18 cellular contexts compared by ENCODE assay signal in the genomic region with DNA sequence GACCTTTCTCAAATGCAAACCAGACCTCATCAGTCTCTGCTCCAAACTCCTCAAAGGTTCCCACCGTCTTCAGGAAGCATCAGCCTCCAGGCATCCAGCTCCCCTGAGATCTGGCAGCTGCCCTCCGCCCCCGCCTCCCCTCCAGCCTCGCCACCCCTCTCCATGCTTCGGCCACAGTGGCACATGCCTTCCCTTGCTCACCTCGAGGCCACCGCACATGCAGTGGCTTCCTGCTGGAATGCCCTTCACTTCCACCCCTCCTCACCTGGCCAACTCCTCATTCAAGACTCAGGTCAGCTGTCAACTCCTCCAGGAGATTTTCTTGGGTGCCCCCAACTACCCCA. TPM values are rescaled to one million over a fixed set of nuclear protein-coding genes. Genes with fewer than 3 reads are reported as not detected.
DNase-seq lines count a peak whose midpoint lies in the region; ATAC-seq, FAIRE-seq and TF ChIP-seq lines count a peak whose summit lies in the region.
"Had no signal": no experiment of that assay in that cellular context is flagged by ENCODE, and none has a peak within 500 bp of the region (broad histone marks: within the 10 kb centered on the region; RNA-seq: fewer than 3 reads in every experiment).

No MANE protein-coding gene starts in this region.

- DNase-seq in left ventricle myocardium inferior (no peak), heart left ventricle (no peak), kidney (no peak), posterior vena cava (ENCODE audit: low spot score) (peak; percentile 54), uterus (no peak), omental fat pad (ENCODE audit: low spot score) (no peak), RKO (ENCODE audit: low spot score) (no peak)
- DNase-seq: 8988T, DMS 273 treated with DMSO at 0.1 percent for 48 hours, GOT3, Kasumi-1, NCI-H187 treated with DMSO at 0.1 percent for 48 hours, NCI-H2171, NCI-H774 had no signal

- H3K9me3 ChIP-seq in left ventricle myocardium inferior (replicated peaks): peaks cover 17% of the 10 kb centered on the region
- H3K9me3 ChIP-seq in heart left ventricle: peaks cover 0 to 21% (median 13%) of the 10 kb centered on the region in 12 donors
- H3K9me3 ChIP-seq in kidney (ENCODE audit: control insufficient read depth in 1 of 2, low read length in 2 of 2): peaks cover 0 to 12% of the 10 kb centered on the region in 2 donors
- H3K9me3 ChIP-seq in uterus: peaks cover 0 to 1% of the 10 kb centered on the region in 2 donors

- H3K4me3 ChIP-seq in left ventricle myocardium inferior (no peak overlapping the region), heart left ventricle (no peak overlapping the region), kidney (ENCODE audit: low read length in 2 of 2) (no peak overlapping the region), uterus (no peak overlapping the region)
- H3K4me3 ChIP-seq: BLaER1 treated with 17β-estradiol and CSF1 and Interleukin-3, amounts not matched to agents 10 nM and 100 nM had no signal

- H3K9ac ChIP-seq in kidney (ENCODE audit: low read length in 2 of 2): no peak overlapping the region
- H3K9ac ChIP-seq: BLaER1 treated with 17β-estradiol and CSF1 and Interleukin-3, amounts not matched to agents 10 nM and 100 nM had no signal

- TF ChIP-seq POLR2A in heart left ventricle (IDR thresholded peaks at IDR 0.05) (no peak), uterus (IDR thresholded peaks at IDR 0.05) (no peak)

- peaks cover 13% of the 10 kb centered on the region for H3K36me3 ChIP-seq in left ventricle myocardium inferior
- H3K36me3 ChIP-seq in heart left ventricle: peaks cover 0 to 17% (median 0%) of the 10 kb centered on the region in 9 donors
- no peaks in the 10 kb centered on the region for H3K36me3 ChIP-seq in kidney (ENCODE audit: control insufficient read depth in 1 of 2, insufficient read depth in 2 of 2, low read length in 2 of 2)
- no peaks in the 10 kb centered on the region for H3K36me3 ChIP-seq in uterus
- H3K36me3 ChIP-seq: BLaER1 treated with 17β-estradiol and CSF1 and Interleukin-3, amounts not matched to agents 10 nM and 100 nM had no signal

- TF ChIP-seq CTCF in left ventricle myocardium inferior (IDR thresholded peaks at IDR 0.05; ENCODE audit: borderline replicate concordance): no peak
- TF ChIP-seq CTCF in heart left ventricle (IDR thresholded peaks at IDR 0.05): no peak
- no peak for TF ChIP-seq CTCF in kidney (IDR thresholded peaks at IDR 0.05; ENCODE audit: borderline replicate concordance, extremely low read depth, insufficient read depth)
- no peak for TF ChIP-seq CTCF in uterus (IDR thresholded peaks at IDR 0.05)
- no peak for TF ChIP-seq CTCF in omental fat pad (IDR thresholded peaks at IDR 0.05)

- WGBS in heart left ventricle, 4 donors: 72 to 82% (median 81%) methylated on average over 7 of the region's 7 CpGs

- peak overlapping the region; percentile 69 for H3K27ac ChIP-seq in left ventricle myocardium inferior (replicated peaks)
- H3K27ac ChIP-seq in heart left ventricle: peak overlapping the region in 2 of 12 donors; percentile 46 to 48
- H3K27ac ChIP-seq in kidney (ENCODE audit: low read depth in 2 of 2, low read length in 2 of 2): peak overlapping the region; percentile 51 to 63
- H3K27ac ChIP-seq in uterus: peak overlapping the region; percentile 26 to 72
- H3K27ac ChIP-seq: BLaER1 treated with 17β-estradiol and CSF1 and Interleukin-3, amounts not matched to agents 10 nM and 100 nM had no signal

- H3K27me3 ChIP-seq in left ventricle myocardium inferior (ENCODE audit: low read depth): no peaks in the 10 kb centered on the region
- H3K27me3 ChIP-seq in heart left ventricle: no peaks in the 10 kb centered on the region
- H3K27me3 ChIP-seq in uterus: no peaks in the 10 kb centered on the region
- H3K27me3 ChIP-seq: BLaER1 treated with 17β-estradiol and CSF1 and Interleukin-3, amounts not matched to agents 10 nM and 100 nM had no signal

- H3K4me1 ChIP-seq in left ventricle myocardium inferior: peaks cover 30% of the 10 kb centered on the region
- peaks cover 0 to 23% (median 6%) of the 10 kb centered on the region in 12 donors for H3K4me1 ChIP-seq in heart left ventricle
- peaks cover 10 to 18% of the 10 kb centered on the region in 2 donors for H3K4me1 ChIP-seq in kidney (ENCODE audit: control insufficient read depth in 1 of 2, insufficient read depth in 1 of 2, low read depth in 1 of 2, low read length in 2 of 2)
- H3K4me1 ChIP-seq in uterus: no peaks in the 10 kb centered on the region
- H3K4me1 ChIP-seq: BLaER1 treated with 17β-estradiol and CSF1 and Interleukin-3, amounts not matched to agents 10 nM and 100 nM had no signal

- intact Hi-C loops in left ventricle myocardium inferior (cut with micrococcal nuclease): no loop called here
- intact Hi-C loops in heart left ventricle (cut with DNase I): no loop called here
- intact Hi-C loops in kidney (cut with DNase I): no loop called here
- intact Hi-C loops in posterior vena cava (cut with DNase I): loop anchor here in 1 of 2 donors (5.0 kb wide), 1 partner anchor 45 kb away; no protein-coding TSS in a partner anchor
- intact Hi-C loops in uterus (cut with DNase I; ENCODE audit: low total_unique reads): no loop called here

- ATAC-seq in heart left ventricle (no peak), omental fat pad (ENCODE audit: low FRiP score) (no peak), HG02610 (IDR thresholded peaks at IDR 0.05; ENCODE audit: unreplicated experiment) (no peak)

- FAIRE-seq in kidney (lab: Jason Lieb, UNC): no peak

RNA-seq across cellular contexts. Expression of a gene that starts 13.4 kb away (rescaled TPM):
- total RNA-seq in left ventricle myocardium inferior: 7.1 TPM
- 1 to 10 TPM; 2.3 to 6.7 (median 5.2) TPM for total RNA-seq in heart left ventricle
- polyA plus RNA-seq in heart left ventricle: 1 to 10 TPM; 2.1 TPM
- total RNA-seq in kidney: 5.1 TPM
- polyA plus RNA-seq in kidney (ENCODE audit: insufficient read depth, low read depth, low replicate concordance): 1.5 TPM
- total RNA-seq in posterior vena cava: 10 to 100 TPM; 12.9 to 18.6 TPM
- total RNA-seq in uterus: 10 to 100 TPM in 3 of 4 donors, 1 to 10 TPM in 1; 5.3 to 47.6 (median 15.7) TPM
- 1 to 10 TPM in 3 of 4 donors, under 1 TPM in 1; 0.24 to 9.9 (median 1.6) TPM for total RNA-seq in omental fat pad
- total RNA-seq: NCI-H460 had no signal

RNA-seq across cellular contexts. Expression of a gene that starts 56.8 kb away (rescaled TPM):
- total RNA-seq in left ventricle myocardium inferior: not detected
- total RNA-seq in heart left ventricle: 1 to 10 TPM in 1 of 9 donors, under 1 TPM in 3, not detected in 5; 0.18 to 2.9 (median 0.32) TPM
- polyA plus RNA-seq in heart left ventricle: not detected
- 0.16 TPM for total RNA-seq in kidney
- polyA plus RNA-seq in kidney (ENCODE audit: insufficient read depth, low read depth, low replicate concordance): 1.5 TPM
- under 1 TPM; 0.14 to 0.65 TPM for total RNA-seq in posterior vena cava
- total RNA-seq in uterus: 10 to 100 TPM in 1 of 4 donors, 1 to 10 TPM in 1, under 1 TPM in 1, not detected in 1; 0.27 to 11.5 (median 3.5) TPM
- under 1 TPM in 2 of 4 donors, not detected in 2; 0.63 to 0.74 TPM for total RNA-seq in omental fat pad
- total RNA-seq: Daoy, NCI-H460 had no signal
